Comparison of ENCODE assay signal across 1 cellular context in the genomic region with DNA sequence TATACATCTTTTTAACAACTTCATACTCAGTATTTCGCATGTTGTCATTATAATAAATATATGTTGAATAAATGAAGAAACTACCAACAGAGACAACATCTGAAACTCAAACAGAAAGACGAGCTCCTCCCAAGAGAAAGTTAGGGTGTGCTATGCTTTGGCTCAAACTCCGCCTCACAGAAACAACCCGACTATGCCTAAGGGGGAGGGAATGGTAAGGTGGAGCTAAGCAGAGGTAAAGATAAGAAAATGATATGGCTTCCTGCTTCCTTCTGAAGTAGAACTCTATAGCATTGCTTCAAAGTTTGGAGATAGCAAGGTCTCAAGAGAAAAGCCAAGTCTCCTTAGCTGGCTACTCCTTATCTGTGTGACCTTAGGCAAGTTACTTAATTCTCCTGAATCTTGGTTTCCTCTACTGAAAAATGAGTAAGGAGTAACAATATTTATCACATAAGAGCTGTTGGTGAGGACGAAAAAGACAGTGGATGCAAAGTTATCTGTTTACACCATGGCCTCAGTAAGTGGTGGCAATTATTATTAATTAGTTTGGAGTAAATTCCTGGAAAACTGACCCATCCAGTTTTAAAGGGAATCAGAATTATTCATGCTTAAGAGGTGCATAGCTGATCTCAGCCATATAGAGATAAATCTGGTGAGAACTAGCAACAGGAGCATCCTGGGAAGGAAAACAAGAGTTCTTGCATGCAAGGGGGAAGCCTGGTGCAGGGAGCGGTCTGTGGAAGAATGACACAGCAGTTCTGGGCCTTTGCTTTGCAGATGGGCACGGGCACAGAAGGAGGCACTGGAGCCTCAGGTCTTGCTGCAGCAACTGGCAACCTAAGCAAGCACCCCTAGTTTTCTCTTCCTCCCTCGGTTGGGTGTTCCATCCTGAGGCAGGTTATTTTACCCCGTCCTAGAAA.
TF ChIP-seq lines count a peak whose summit lies in the region.

No MANE protein-coding gene starts in this region.

TF ChIP-seq in H1, 55 proteins besides CTCF, POLR2A, EP300 and RAD21:
- TF ChIP-seq CTBP2 (IDR thresholded peaks at IDR 0.05; ENCODE audit: borderline replicate concordance, insufficient read depth, insufficient read length, low read length) = no peak
- TF ChIP-seq TCF12 (IDR thresholded peaks at IDR 0.05; ENCODE audit: low read depth, low read length) = no peak
- TF ChIP-seq SIRT6 (IDR thresholded peaks at IDR 0.05; ENCODE audit: low read length) = no peak
- TF ChIP-seq KDM4A (IDR thresholded peaks at IDR 0.05; ENCODE audit: low read depth, low read length, severe bottlenecking) = no peak
- no peak for TF ChIP-seq GABPA (IDR thresholded peaks at IDR 0.05; ENCODE audit: borderline replicate concordance, insufficient read depth, low read length)
- no peak for TF ChIP-seq SUZ12 (IDR thresholded peaks at IDR 0.05; ENCODE audit: low read length)
- TF ChIP-seq BACH1 (IDR thresholded peaks at IDR 0.05; ENCODE audit: low read length) = peak; percentile 79
- no peak for TF ChIP-seq CREB1 (IDR thresholded peaks at IDR 0.05)
- no peak for TF ChIP-seq HDAC6 (IDR thresholded peaks at IDR 0.05; ENCODE audit: low read depth, low read length)
- TF ChIP-seq, protein P1, sequence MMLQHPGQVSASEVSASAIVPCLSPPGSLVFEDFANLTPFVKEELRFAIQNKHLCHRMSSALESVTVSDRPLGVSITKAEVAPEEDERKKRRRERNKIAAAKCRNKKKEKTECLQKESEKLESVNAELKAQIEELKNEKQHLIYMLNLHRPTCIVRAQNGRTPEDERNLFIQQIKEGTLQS (IDR thresholded peaks at IDR 0.05; ENCODE audit: insufficient read depth, low read depth, low read length) = no peak
- TF ChIP-seq YY1 (IDR thresholded peaks at IDR 0.05; ENCODE audit: low read depth, low read length) = no peak
- TF ChIP-seq SIN3A (conservative IDR thresholded peaks at IDR 0.05 in 1 of 2, IDR thresholded peaks at IDR 0.05 in 1 of 2; ENCODE audit: low read depth in 1 of 2, low read length in 2 of 2) = no peak
- TF ChIP-seq RBBP5 (IDR thresholded peaks at IDR 0.05; ENCODE audit: borderline replicate concordance, low read depth, low read length) = no peak
- no peak for TF ChIP-seq FOSL1 (IDR thresholded peaks at IDR 0.05; ENCODE audit: insufficient read depth, low read depth, low read length)
- TF ChIP-seq BCL11A (IDR thresholded peaks at IDR 0.05; ENCODE audit: low read depth in 2 of 2, low read length in 2 of 2) = no peak
- TF ChIP-seq, protein P2, sequence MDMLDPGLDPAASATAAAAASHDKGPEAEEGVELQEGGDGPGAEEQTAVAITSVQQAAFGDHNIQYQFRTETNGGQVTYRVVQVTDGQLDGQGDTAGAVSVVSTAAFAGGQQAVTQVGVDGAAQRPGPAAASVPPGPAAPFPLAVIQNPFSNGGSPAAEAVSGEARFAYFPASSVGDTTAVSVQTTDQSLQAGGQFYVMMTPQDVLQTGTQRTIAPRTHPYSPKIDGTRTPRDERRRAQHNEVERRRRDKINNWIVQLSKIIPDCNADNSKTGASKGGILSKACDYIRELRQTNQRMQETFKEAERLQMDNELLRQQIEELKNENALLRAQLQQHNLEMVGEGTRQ (IDR thresholded peaks at IDR 0.05; ENCODE audit: low read length) = no peak
- peak; percentile 33; the same call in 1 of the 2 replicates for TF ChIP-seq MAFK (IDR thresholded peaks at IDR 0.05; ENCODE audit: low read depth, low read length)
TF ChIP-seq in H1: peak in this region for 2.
